In the genomic region with DNA sequence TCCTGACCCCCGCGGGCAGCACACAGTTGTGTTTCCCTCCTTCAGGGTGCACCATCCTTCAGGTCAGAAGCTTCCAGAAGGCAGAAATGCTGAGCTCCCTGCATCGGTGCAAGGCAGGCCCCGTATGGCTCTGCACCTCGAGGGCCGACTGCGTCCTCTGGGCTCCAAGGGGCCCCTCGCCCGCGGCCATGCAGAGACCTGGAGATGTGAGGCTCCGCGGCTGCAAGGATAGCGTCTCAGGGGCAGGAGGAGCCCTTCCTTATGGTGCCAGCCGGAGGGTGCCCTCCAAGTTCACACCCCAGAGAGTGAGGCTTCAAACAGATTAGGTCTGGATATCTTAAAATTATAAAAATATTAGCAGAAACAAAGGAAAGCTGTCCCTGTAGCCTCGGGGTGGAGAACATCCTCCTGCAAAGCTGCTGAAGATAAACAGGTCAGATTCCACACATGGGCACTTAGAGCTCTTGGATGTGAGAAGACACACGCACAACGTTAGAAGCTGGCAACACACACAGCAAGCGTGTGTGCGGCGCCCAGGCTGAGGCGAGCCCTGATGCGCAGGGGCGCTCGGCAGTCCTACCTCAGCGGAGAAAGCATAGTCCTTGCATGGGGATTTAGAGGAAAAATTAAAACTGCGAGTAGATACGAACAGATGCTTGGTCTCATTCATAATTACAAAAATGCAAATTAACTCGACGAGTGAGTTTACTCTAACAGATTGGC, we compare ENCODE assay signal across 1 cellular context.
TF ChIP-seq lines count a peak whose summit lies in the region.

No MANE protein-coding gene starts in this region.

TF ChIP-seq in WTC11, 78 proteins besides CTCF, POLR2A, EP300 and RAD21 (continued from another document):
- TF ChIP-seq, protein P1, sequence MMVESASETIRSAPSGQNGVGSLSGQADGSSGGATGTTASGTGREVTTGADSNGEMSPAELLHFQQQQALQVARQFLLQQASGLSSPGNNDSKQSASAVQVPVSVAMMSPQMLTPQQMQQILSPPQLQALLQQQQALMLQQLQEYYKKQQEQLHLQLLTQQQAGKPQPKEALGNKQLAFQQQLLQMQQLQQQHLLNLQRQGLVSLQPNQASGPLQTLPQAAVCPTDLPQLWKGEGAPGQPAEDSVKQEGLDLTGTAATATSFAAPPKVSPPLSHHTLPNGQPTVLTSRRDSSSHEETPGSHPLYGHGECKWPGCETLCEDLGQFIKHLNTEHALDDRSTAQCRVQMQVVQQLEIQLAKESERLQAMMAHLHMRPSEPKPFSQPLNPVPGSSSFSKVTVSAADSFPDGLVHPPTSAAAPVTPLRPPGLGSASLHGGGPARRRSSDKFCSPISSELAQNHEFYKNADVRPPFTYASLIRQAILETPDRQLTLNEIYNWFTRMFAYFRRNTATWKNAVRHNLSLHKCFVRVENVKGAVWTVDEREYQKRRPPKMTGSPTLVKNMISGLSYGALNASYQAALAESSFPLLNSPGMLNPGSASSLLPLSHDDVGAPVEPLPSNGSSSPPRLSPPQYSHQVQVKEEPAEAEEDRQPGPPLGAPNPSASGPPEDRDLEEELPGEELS (CRISPR knock-in tag; IDR thresholded peaks at IDR 0.05), result no peak
- TF ChIP-seq RORB (CRISPR knock-in tag; IDR thresholded peaks at IDR 0.05) (no peak), NFATC4 (CRISPR knock-in tag; IDR thresholded peaks at IDR 0.05) (no peak), GABPB1 (CRISPR knock-in tag; IDR thresholded peaks at IDR 0.05) (no peak)
- TF ChIP-seq, protein P2, sequence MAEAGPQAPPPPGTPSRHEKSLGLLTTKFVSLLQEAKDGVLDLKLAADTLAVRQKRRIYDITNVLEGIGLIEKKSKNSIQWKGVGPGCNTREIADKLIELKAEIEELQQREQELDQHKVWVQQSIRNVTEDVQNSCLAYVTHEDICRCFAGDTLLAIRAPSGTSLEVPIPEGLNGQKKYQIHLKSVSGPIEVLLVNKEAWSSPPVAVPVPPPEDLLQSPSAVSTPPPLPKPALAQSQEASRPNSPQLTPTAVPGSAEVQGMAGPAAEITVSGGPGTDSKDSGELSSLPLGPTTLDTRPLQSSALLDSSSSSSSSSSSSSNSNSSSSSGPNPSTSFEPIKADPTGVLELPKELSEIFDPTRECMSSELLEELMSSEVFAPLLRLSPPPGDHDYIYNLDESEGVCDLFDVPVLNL (CRISPR knock-in tag; IDR thresholded peaks at IDR 0.05; ENCODE audit: borderline replicate concordance, low read depth), result no peak
- TF ChIP-seq, protein P3, sequence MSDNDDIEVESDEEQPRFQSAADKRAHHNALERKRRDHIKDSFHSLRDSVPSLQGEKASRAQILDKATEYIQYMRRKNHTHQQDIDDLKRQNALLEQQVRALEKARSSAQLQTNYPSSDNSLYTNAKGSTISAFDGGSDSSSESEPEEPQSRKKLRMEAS (CRISPR knock-in tag; IDR thresholded peaks at IDR 0.05), result no peak
- TF ChIP-seq, protein P4, sequence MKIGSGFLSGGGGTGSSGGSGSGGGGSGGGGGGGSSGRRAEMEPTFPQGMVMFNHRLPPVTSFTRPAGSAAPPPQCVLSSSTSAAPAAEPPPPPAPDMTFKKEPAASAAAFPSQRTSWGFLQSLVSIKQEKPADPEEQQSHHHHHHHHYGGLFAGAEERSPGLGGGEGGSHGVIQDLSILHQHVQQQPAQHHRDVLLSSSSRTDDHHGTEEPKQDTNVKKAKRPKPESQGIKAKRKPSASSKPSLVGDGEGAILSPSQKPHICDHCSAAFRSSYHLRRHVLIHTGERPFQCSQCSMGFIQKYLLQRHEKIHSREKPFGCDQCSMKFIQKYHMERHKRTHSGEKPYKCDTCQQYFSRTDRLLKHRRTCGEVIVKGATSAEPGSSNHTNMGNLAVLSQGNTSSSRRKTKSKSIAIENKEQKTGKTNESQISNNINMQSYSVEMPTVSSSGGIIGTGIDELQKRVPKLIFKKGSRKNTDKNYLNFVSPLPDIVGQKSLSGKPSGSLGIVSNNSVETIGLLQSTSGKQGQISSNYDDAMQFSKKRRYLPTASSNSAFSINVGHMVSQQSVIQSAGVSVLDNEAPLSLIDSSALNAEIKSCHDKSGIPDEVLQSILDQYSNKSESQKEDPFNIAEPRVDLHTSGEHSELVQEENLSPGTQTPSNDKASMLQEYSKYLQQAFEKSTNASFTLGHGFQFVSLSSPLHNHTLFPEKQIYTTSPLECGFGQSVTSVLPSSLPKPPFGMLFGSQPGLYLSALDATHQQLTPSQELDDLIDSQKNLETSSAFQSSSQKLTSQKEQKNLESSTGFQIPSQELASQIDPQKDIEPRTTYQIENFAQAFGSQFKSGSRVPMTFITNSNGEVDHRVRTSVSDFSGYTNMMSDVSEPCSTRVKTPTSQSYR (CRISPR knock-in tag; IDR thresholded peaks at IDR 0.05), result no peak
- TF ChIP-seq, protein P5, sequence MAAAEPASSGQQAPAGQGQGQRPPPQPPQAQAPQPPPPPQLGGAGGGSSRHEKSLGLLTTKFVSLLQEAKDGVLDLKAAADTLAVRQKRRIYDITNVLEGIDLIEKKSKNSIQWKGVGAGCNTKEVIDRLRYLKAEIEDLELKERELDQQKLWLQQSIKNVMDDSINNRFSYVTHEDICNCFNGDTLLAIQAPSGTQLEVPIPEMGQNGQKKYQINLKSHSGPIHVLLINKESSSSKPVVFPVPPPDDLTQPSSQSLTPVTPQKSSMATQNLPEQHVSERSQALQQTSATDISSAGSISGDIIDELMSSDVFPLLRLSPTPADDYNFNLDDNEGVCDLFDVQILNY (CRISPR knock-in tag; IDR thresholded peaks at IDR 0.05), result no peak
